16 cellular contexts compared by ENCODE assay signal in the genomic region with DNA sequence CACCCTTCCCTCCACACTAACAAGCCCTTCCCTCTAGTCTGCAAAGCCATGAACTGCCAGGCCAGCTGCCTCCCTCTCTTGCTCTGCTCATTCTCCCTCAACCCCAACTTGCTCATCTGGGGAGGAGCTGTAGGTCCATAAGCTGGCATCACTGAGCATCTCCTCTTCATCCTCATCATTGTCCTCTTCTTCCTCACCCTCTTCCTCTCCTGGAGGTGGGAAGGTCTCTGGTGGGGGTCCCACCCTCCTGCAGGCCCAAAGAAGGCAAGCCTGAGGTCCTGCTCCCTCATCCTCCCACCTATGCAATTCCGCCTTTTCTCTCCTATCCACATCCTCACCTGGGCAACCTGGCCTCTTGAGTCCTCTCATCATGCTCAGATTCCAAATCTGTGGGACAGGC. TPM values are rescaled to one million over a fixed set of nuclear protein-coding genes. Genes with fewer than 3 reads are reported as not detected.
DNase-seq lines count a peak whose midpoint lies in the region; ATAC-seq and TF ChIP-seq lines count a peak whose summit lies in the region.
"Had no signal": no experiment of that assay in that cellular context is flagged by ENCODE, and none has a peak within 500 bp of the region (broad histone marks: within the 10 kb centered on the region; RNA-seq: fewer than 3 reads in every experiment).

No MANE protein-coding gene starts in this region.

- no peak for ATAC-seq in memory B cell (ENCODE audit: low read depth)
- ATAC-seq in SK-N-SH treated with all-trans-retinoic acid at 6 μM for 48 hours, result no peak
- ATAC-seq in GM21447 (IDR thresholded peaks at IDR 0.05; ENCODE audit: unreplicated experiment), result no peak

- peaks cover 39% of the 10 kb centered on the region for H3K4me1 Mint-ChIP-seq in activated CD4-positive, alpha-beta memory T cell treated with anti-CD3 and anti-CD28 coated beads, Interleukin-2, amount 10 ng/mL, durations not matched to agents 7 days and 5 days
- H3K4me1 Mint-ChIP-seq in memory B cell, result peaks cover 34% of the 10 kb centered on the region

- H3K36me3 ChIP-seq in right atrium auricular region (peaks cover 16% of the 10 kb centered on the region), left ventricle myocardium inferior (peaks cover 14% of the 10 kb centered on the region)
- H3K36me3 ChIP-seq: vagina had no signal

- peak overlapping the region; percentile 41 for H3K27ac Mint-ChIP-seq in activated CD4-positive, alpha-beta memory T cell treated with anti-CD3 and anti-CD28 coated beads, Interleukin-2, amount 10 ng/mL, durations not matched to agents 7 days and 5 days
- peak overlapping the region; percentile 36 for H3K27ac Mint-ChIP-seq in memory B cell

- no peaks in the 10 kb centered on the region for H3K27me3 Mint-ChIP-seq in activated CD4-positive, alpha-beta memory T cell treated with anti-CD3 and anti-CD28 coated beads, Interleukin-2, amount 10 ng/mL, durations not matched to agents 7 days and 5 days
- H3K27me3 Mint-ChIP-seq in memory B cell, result no peaks in the 10 kb centered on the region

- CTCF ChIA-PET in activated CD4-positive, alpha-beta memory T cell treated with anti-CD3 and anti-CD28 coated beads, Interleukin-2, amount 10 ng/mL, durations not matched to agents 7 days and 5 days (lab: Charles Lee), result no interaction called here

- H3K27me3 ChIP-seq in right atrium auricular region (no peaks in the 10 kb centered on the region), left ventricle myocardium inferior (ENCODE audit: low read depth) (no peaks in the 10 kb centered on the region)
- H3K27me3 ChIP-seq: vagina had no signal

- H3K36me3 Mint-ChIP-seq in activated CD4-positive, alpha-beta memory T cell treated with anti-CD3 and anti-CD28 coated beads, Interleukin-2, amount 10 ng/mL, durations not matched to agents 7 days and 5 days (ENCODE audit: low read depth), result peaks cover 22% of the 10 kb centered on the region
- H3K36me3 Mint-ChIP-seq in memory B cell, result peaks cover 9% of the 10 kb centered on the region

- H3K4me1 ChIP-seq in right atrium auricular region, result peaks cover 0 to 23% of the 10 kb centered on the region in 2 donors
- H3K4me1 ChIP-seq in left ventricle myocardium inferior, result peaks cover 21% of the 10 kb centered on the region

- H3K4me3 ChIP-seq in right atrium auricular region (no peak overlapping the region), left ventricle myocardium inferior (no peak overlapping the region)
- H3K4me3 ChIP-seq: skin epidermis, vagina had no signal

- no peak overlapping the region for H3K4me3 Mint-ChIP-seq in activated CD4-positive, alpha-beta memory T cell treated with anti-CD3 and anti-CD28 coated beads, Interleukin-2, amount 10 ng/mL, durations not matched to agents 7 days and 5 days
- no peak overlapping the region for H3K4me3 Mint-ChIP-seq in memory B cell

- DNase-seq in right atrium auricular region (ENCODE audit: low spot score), result peak; percentile 54
- DNase-seq in left ventricle myocardium inferior, result no peak
- DNase-seq in activated CD4-positive, alpha-beta memory T cell treated with anti-CD3 and anti-CD28 coated beads, Interleukin-2, amount 10 ng/mL, durations not matched to agents 7 days and 5 days, result no peak
- no peak for DNase-seq in memory B cell (ENCODE audit: low spot score in 2 of 2)
- DNase-seq in Ammon's horn (ENCODE audit: low spot score), result no peak
- DNase-seq in germinal center (ENCODE audit: low spot score), result no peak
- DNase-seq: amygdala, caudate nucleus, foreskin melanocyte, KG1, kidney, NCI-H2029 treated with DMSO at 0.1 percent for 48 hours had no signal

- TF ChIP-seq CTCF in right atrium auricular region (IDR thresholded peaks at IDR 0.05) (no peak), left ventricle myocardium inferior (IDR thresholded peaks at IDR 0.05; ENCODE audit: borderline replicate concordance) (no peak)

- H3K9me3 Mint-ChIP-seq in activated CD4-positive, alpha-beta memory T cell treated with anti-CD3 and anti-CD28 coated beads, Interleukin-2, amount 10 ng/mL, durations not matched to agents 7 days and 5 days, result no peaks in the 10 kb centered on the region
- H3K9me3 Mint-ChIP-seq in memory B cell, result no peaks in the 10 kb centered on the region

- no peak overlapping the region for H3K27ac ChIP-seq in right atrium auricular region
- H3K27ac ChIP-seq in left ventricle myocardium inferior (replicated peaks), result no peak overlapping the region
- H3K27ac ChIP-seq: vagina had no signal

- intact Hi-C loops in left ventricle myocardium inferior (cut with micrococcal nuclease), result no loop called here

- H3K9me3 ChIP-seq in right atrium auricular region (no peaks in the 10 kb centered on the region), left ventricle myocardium inferior (replicated peaks) (no peaks in the 10 kb centered on the region)
- H3K9me3 ChIP-seq: vagina had no signal

- POLR2A ChIA-PET in activated CD4-positive, alpha-beta memory T cell treated with anti-CD3 and anti-CD28 coated beads, Interleukin-2, amount 10 ng/mL, durations not matched to agents 7 days and 5 days (lab: Charles Lee), result interaction anchor here (5.0 kb wide), 1 partner anchor 18 kb away, joined by 90 read pairs; the partner anchor contains the start of gene ZNF672

TF ChIP-seq in SK-N-SH treated with all-trans-retinoic acid at 6 μM for 48 hours, 23 proteins besides CTCF, POLR2A, EP300 and RAD21:
- TF ChIP-seq ZNF565 (CRISPR knock-in tag; conservative IDR thresholded peaks at IDR 0.05; ENCODE audit: low read depth) (no peak), ZFP3 (CRISPR knock-in tag; IDR thresholded peaks at IDR 0.05) (no peak), RARB (CRISPR knock-in tag; IDR thresholded peaks at IDR 0.05) (no peak)

RNA-seq across cellular contexts. Expression of gene ZNF692, which starts 2.7 kb away (rescaled TPM):
- total RNA-seq in right atrium auricular region (10 to 100 TPM in 1 of 2 donors, 1 to 10 TPM in 1; 9.7 to 11.8 TPM), left ventricle myocardium inferior (23.0 TPM)
- 10 to 100 TPM; 45.9 to 49.8 TPM for total RNA-seq in activated CD4-positive, alpha-beta memory T cell treated with anti-CD3 and anti-CD28 coated beads, Interleukin-2, amount 10 ng/mL, durations not matched to agents 7 days and 5 days

RNA-seq across cellular contexts. Expression of gene ZNF672, which starts 18.2 kb away (rescaled TPM):
- 10 to 100 TPM; 55.3 to 59.1 TPM for total RNA-seq in right atrium auricular region
- total RNA-seq in left ventricle myocardium inferior, result 43.1 TPM
- 10 to 100 TPM; 54.1 to 60.1 TPM for total RNA-seq in activated CD4-positive, alpha-beta memory T cell treated with anti-CD3 and anti-CD28 coated beads, Interleukin-2, amount 10 ng/mL, durations not matched to agents 7 days and 5 days

RNA-seq across cellular contexts. Expression of gene SH3BP5L, which starts 30.5 kb away (rescaled TPM):
- total RNA-seq in right atrium auricular region (10 to 100 TPM; 13.6 to 18.5 TPM), left ventricle myocardium inferior (18.0 TPM)
- total RNA-seq in activated CD4-positive, alpha-beta memory T cell treated with anti-CD3 and anti-CD28 coated beads, Interleukin-2, amount 10 ng/mL, durations not matched to agents 7 days and 5 days, result 10 to 100 TPM; 31.4 to 32.0 TPM

RNA-seq across cellular contexts. Expression of gene PGBD2, which starts 49.9 kb away (rescaled TPM):
- 1 to 10 TPM; 2.4 to 3.1 TPM for total RNA-seq in right atrium auricular region
- total RNA-seq in left ventricle myocardium inferior, result 3.9 TPM
- total RNA-seq in activated CD4-positive, alpha-beta memory T cell treated with anti-CD3 and anti-CD28 coated beads, Interleukin-2, amount 10 ng/mL, durations not matched to agents 7 days and 5 days, result 1 to 10 TPM; 6.3 to 6.4 TPM
